ENCODE assay signal across 8 cellular contexts in the genomic region with DNA sequence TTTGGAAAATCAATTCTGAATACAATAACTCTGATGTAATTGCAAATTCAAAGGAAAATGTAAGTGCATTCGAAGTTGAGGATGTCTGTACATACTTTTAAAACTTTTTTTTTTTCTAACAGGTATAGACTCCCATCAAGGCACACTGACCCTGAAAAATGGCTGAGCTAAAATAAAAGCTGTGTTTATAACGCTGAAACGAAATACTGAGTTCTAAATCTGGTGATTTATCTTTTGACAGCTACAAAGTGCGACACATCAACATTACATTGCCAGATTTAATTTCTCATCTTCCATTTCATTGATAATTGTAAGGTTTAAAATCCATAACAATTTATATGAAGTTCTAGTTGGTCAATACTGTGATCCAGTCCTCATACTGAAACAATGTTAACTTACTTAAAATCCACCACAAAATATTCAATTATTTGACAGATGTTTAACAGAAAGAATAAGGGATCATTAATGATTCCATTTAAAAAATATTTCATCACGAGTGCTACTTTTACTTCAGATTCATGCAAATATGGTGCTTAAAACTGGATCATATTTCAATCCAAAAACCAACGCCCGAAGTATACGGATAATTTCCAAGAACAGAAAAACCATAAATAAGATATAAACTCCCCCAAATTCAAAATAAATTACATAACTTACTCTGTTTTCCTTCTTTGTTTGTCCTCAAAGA. TPM values are rescaled to one million over a fixed set of nuclear protein-coding genes. Genes with fewer than 3 reads are reported as not detected.
DNase-seq lines count a peak whose midpoint lies in the region; ATAC-seq, FAIRE-seq and TF ChIP-seq lines count a peak whose summit lies in the region.

No MANE protein-coding gene starts in this region.

- DNase-seq in HEK293T (ENCODE audit: extremely low spot score) (no peak), K562 (ENCODE audit: extremely low read depth in 1 of 4, low spot score in 3 of 4) (no peak), mesenchymal stem cell (no peak), KBM-7 (no peak), Ammon's horn (ENCODE audit: low spot score) (no peak)

- TF ChIP-seq POLR2A in K562 (conservative IDR thresholded peaks at IDR 0.05) = no peak

- H3K9me1 ChIP-seq in K562 (ENCODE audit: control insufficient read depth, insufficient read depth, low read length) = no peaks in the 10 kb centered on the region

- ATAC-seq in K562 (no peak), GM21737 (IDR thresholded peaks at IDR 0.05; ENCODE audit: unreplicated experiment) (no peak), HG03159 (IDR thresholded peaks at IDR 0.05; ENCODE audit: unreplicated experiment) (no peak)

- no peak overlapping the region for H3K18ac ChIP-seq in mesenchymal stem cell (ENCODE audit: low read depth in 1 of 2, low read length in 2 of 2)

- no peak overlapping the region for H3K23ac ChIP-seq in mesenchymal stem cell (ENCODE audit: low read length in 2 of 2)

- H3K4me3 ChIP-seq in K562 = peak overlapping the region; percentile 72
- peak overlapping the region in 1 of 2 experiments; percentile 90 for H3K4me3 ChIP-seq in mesenchymal stem cell (ENCODE audit: insufficient read depth in 1 of 2, low read depth in 1 of 2, low read length in 2 of 2)

- CTCF ChIA-PET in HEK293T (lab: Yijun Ruan, JAX) (no interaction called here), K562 (lab: Yijun Ruan, JAX; ENCODE audit: low intra/inter-chr PET ratio) (interaction anchor here (1.1 kb wide), 1 partner anchor 214 kb away, joined by 4 read pairs; no protein-coding TSS in a partner anchor)

- no peak overlapping the region for H4K8ac ChIP-seq in mesenchymal stem cell (ENCODE audit: low read length)

- no peak overlapping the region for H2AK5ac ChIP-seq in mesenchymal stem cell (ENCODE audit: low read length, severe bottlenecking)

- POLR2A ChIA-PET in HEK293T (lab: Yijun Ruan, JAX) (interaction anchor here (0.7 kb wide), 1 partner anchor 57 kb away, joined by 3 read pairs; no protein-coding TSS in a partner anchor), K562 (lab: Yijun Ruan, JAX) (interaction anchor here (0.5 kb wide), 1 partner anchor 308 kb away, joined by 3 read pairs; no protein-coding TSS in a partner anchor)

- H4K20me1 ChIP-seq in K562 (replicated peaks; ENCODE audit: control insufficient read depth, insufficient read depth, low read length) = no peaks in the 10 kb centered on the region

- H3K27me3 ChIP-seq in K562 (ENCODE audit: control insufficient read depth in 2 of 2, insufficient read depth in 2 of 2, low read length in 2 of 2) (no peaks in the 10 kb centered on the region), mesenchymal stem cell (ENCODE audit: control insufficient read depth in 1 of 2, insufficient read depth in 1 of 2, low read length in 2 of 2) (no peaks in the 10 kb centered on the region)

- no peak overlapping the region for H3K14ac ChIP-seq in mesenchymal stem cell (ENCODE audit: low read length in 2 of 2)

- intact Hi-C loops in K562 (cut with micrococcal nuclease) = loop anchor here (5.0 kb wide), 1 partner anchor 38 kb away; no protein-coding TSS in a partner anchor

- TF ChIP-seq RAD21 in K562 (CRISPR knock-in tag; conservative IDR thresholded peaks at IDR 0.05 in 1 of 2, IDR thresholded peaks at IDR 0.05 in 1 of 2) = no peak

- peaks cover 35% of the 10 kb centered on the region for H3K79me2 ChIP-seq in K562 (ENCODE audit: control insufficient read depth, insufficient read depth, low read length)

- no peak overlapping the region for H2BK120ac ChIP-seq in mesenchymal stem cell (ENCODE audit: low read depth, low read length)

- 2% methylated on average over 8 of the region's 8 CpGs for whole genome bisulfite sequencing in K562 (ENCODE audit: insufficient coverage, low coverage, missing lambda C conversion rate)
- 88% methylated on average over 8 of the region's 8 CpGs for WGBS in mesenchymal stem cell

- H3K4ac ChIP-seq in mesenchymal stem cell (ENCODE audit: low read depth in 1 of 2, low read length in 2 of 2) = no peak overlapping the region

- no peak overlapping the region for H2BK5ac ChIP-seq in mesenchymal stem cell (ENCODE audit: low read depth, low read length, poor library complexity, severe bottlenecking)

- no peak for FAIRE-seq in K562 (lab: Jason Lieb, UNC)

- H3K4me2 ChIP-seq in K562 (ENCODE audit: insufficient read depth, low read length) (peak overlapping the region; percentile 93), mesenchymal stem cell (ENCODE audit: low read length, poor library complexity, severe bottlenecking) (peak overlapping the region; percentile 86)

- no TSS peak for BruUV-seq in K562 (replicated peaks; lab: Mats Ljungman, UMichigan)

- no peak overlapping the region for H2BK12ac ChIP-seq in mesenchymal stem cell (ENCODE audit: low read length in 2 of 2)

- no peak for TF ChIP-seq EP300 in K562 (IDR thresholded peaks at IDR 0.05; ENCODE audit: low read length)

- TF ChIP-seq CTCF in 22Rv1 (IDR thresholded peaks at IDR 0.05) = no peak
- no peak for TF ChIP-seq CTCF in K562 (IDR thresholded peaks at IDR 0.05 in 2 of 3, conservative IDR thresholded peaks at IDR 0.05 in 1 of 3; ENCODE audit: insufficient read depth in 2 of 3, low read depth in 1 of 3, low read length in 3 of 3)

- H3K4me1 ChIP-seq in K562 (replicated peaks in 1 of 2; ENCODE audit: control insufficient read depth in 2 of 2, insufficient read depth in 2 of 2, low read length in 2 of 2) (peaks cover 3 to 10% of the 10 kb centered on the region in 2 experiments; a peak in 4 of 5 replicates), mesenchymal stem cell (ENCODE audit: control insufficient read depth, insufficient read depth, low read depth, low read length) (peaks cover 5% of the 10 kb centered on the region)

- peak overlapping the region in 1 of 2 experiments; percentile 77; a peak in 2 of 4 replicates for H3K9ac ChIP-seq in K562 (ENCODE audit: insufficient read depth in 1 of 2, low read depth in 2 of 2, low read length in 2 of 2)
- H3K9ac ChIP-seq in mesenchymal stem cell (ENCODE audit: low read length) = peak overlapping the region; percentile 95

- H3K9me3 ChIP-seq in K562 (replicated peaks; ENCODE audit: control insufficient read depth, insufficient read depth, low read depth, low read length) = no peaks in the 10 kb centered on the region
- no peaks in the 10 kb centered on the region for H3K9me3 ChIP-seq in mesenchymal stem cell (ENCODE audit: control insufficient read depth, low read length)

- peaks cover 5% of the 10 kb centered on the region for H3K79me1 ChIP-seq in mesenchymal stem cell (replicated peaks; ENCODE audit: low read length, poor library complexity, severe bottlenecking)

- H2BK15ac ChIP-seq in mesenchymal stem cell (ENCODE audit: low read depth, poor library complexity, severe bottlenecking) = no peak overlapping the region

- H2AFZ ChIP-seq in K562 (ENCODE audit: low read depth, low read length) = peak overlapping the region; percentile 96; the same call in 1 of the 2 replicates
- H2AFZ ChIP-seq in mesenchymal stem cell (ENCODE audit: low read depth, low read length) = no peak overlapping the region

- H3K36me3 ChIP-seq in K562 (ENCODE audit: control insufficient read depth, insufficient read depth, low read length) (no peaks in the 10 kb centered on the region), mesenchymal stem cell (ENCODE audit: control insufficient read depth in 1 of 2, insufficient read depth in 2 of 2, low read depth in 1 of 2, low read length in 2 of 2) (no peaks in the 10 kb centered on the region)

- H4K91ac ChIP-seq in mesenchymal stem cell (ENCODE audit: low read length) = no peak overlapping the region

- in situ Hi-C loops in K562 (cut with MboI) (no loop called here), KBM-7 (cut with MboI; ENCODE audit: low pct_unique_long_range_greater_than_20kb, low sequenced_read_pairs) (no loop called here)

- H3K27ac ChIP-seq in 22Rv1 = peak overlapping the region; percentile 88
- H3K27ac ChIP-seq in K562 (ENCODE audit: extremely low read depth, low read depth, low read length) = peak overlapping the region; percentile 89; the same call in 2 of the 3 replicates
- H3K27ac ChIP-seq in mesenchymal stem cell (ENCODE audit: low read length, poor library complexity, severe bottlenecking) = no peak overlapping the region

TF ChIP-seq in K562, 482 proteins besides CTCF, POLR2A, EP300 and RAD21:
- no peak for TF ChIP-seq PYGO2 (tag; IDR thresholded peaks at IDR 0.05)
- no peak for TF ChIP-seq ZNF644 (tag; IDR thresholded peaks at IDR 0.05; ENCODE audit: low read depth)
TF ChIP-seq in K562: peak in this region for 0.

RNA-seq across cellular contexts. Expression of gene RAB11FIP2, which starts 1.4 kb away (rescaled TPM):
- total RNA-seq in K562 (2011; cell fraction: chromatin; rRNA removed; ENCODE audit: low replicate concordance) = 3.0 and 16.3 TPM in 2 replicates
- 1.5 and 5.5 TPM in 2 replicates for total RNA-seq in K562 (2011; cell fraction: nucleolus; rRNA removed)
- total RNA-seq in K562 (2011; cell fraction: nucleoplasm; rRNA removed) = 6.7 and 7.6 TPM in 2 replicates
- total RNA-seq in K562 (2014; rRNA removed) = 3.4 and 3.8 TPM in 2 replicates
- 8.6 and 10.6 TPM in 2 replicates for total RNA-seq in K562 (2014; rRNA removed; fragmentation: Illumina TruSeq; extraction: Trizol)
- 7.7 and 8.9 TPM in 2 replicates for total RNA-seq in K562 (2015; rRNA removed; fragmentation: Illumina TruSeq; extraction: Trizol)
- 4.7 and 6.4 TPM in 2 replicates for total RNA-seq in K562 (2021)
- polyA plus RNA-seq in K562 (2011; rRNA removed) = 3.6 and 3.7 TPM in 2 replicates
- polyA plus RNA-seq in K562 (2011; cell fraction: cytosol; rRNA removed) = 0.49 and 1.1 TPM in 2 replicates
- polyA plus RNA-seq in K562 (2011; cell fraction: nucleus; rRNA removed) = 2.5 and 4.5 TPM in 2 replicates
- 2.9 and 5.3 TPM in 2 replicates for polyA plus RNA-seq in K562 (2012)
- polyA plus RNA-seq in K562 (2014; fragmentation: Illumina TruSeq; extraction: Trizol) = 5.1 and 5.3 TPM in 2 replicates
- 1 to 10 TPM; 3.0 to 3.9 TPM for polyA plus RNA-seq in K562 (2014; fragmentation: Nextera tagmentation; extraction: Ambion mirVana)
- polyA plus RNA-seq in K562 (2014; rRNA removed) = 2.9 and 3.0 TPM in 2 replicates
- polyA minus RNA-seq in K562 (2011; rRNA and poly(A)+ RNA removed) = 5.6 and 9.4 TPM in 2 replicates
- 2.2 and 3.5 TPM in 2 replicates for polyA minus RNA-seq in K562 (2011; cell fraction: cytosol; rRNA and poly(A)+ RNA removed)
- 9.0 and 17.3 TPM in 2 replicates for polyA minus RNA-seq in K562 (2011; cell fraction: nucleus; rRNA and poly(A)+ RNA removed)
- polyA plus RNA-seq in mesenchymal stem cell (2013, experiment 1 of 2) = 14.3 TPM
- polyA plus RNA-seq in mesenchymal stem cell (2013, experiment 2 of 2) = 15.3 TPM
